17 cellular contexts compared by ENCODE assay signal in genomic region chr3:57794501-57794900, GRCh38.
"Had no signal": no experiment of that assay in that cellular context is flagged by ENCODE, and none has a peak within 500 bp of the region (broad histone marks: within the 10 kb centered on the region; RNA-seq: fewer than 3 reads in every experiment).

No MANE protein-coding gene starts in this region.

- H3K9me3 Mint-ChIP-seq: activated B cell treated with CpG ODN at 0.5 μM for 24 hours; activated CD4-positive, alpha-beta T cell treated with anti-CD3 and anti-CD28 coated beads, Interleukin-2, amount 10 ng/mL, durations not matched to agents 7 days and 5 days; activated naive CD4-positive, alpha-beta T cell treated with anti-CD3 and anti-CD28 coated beads, Interleukin-2, amount 50 U/mL, for 72 hours; natural killer cell had no signal

- H3K27ac Mint-ChIP-seq: activated CD4-positive, alpha-beta T cell treated with anti-CD3 and anti-CD28 coated beads, Interleukin-2, amount 10 ng/mL, durations not matched to agents 7 days and 5 days; activated naive CD4-positive, alpha-beta T cell treated with anti-CD3 and anti-CD28 coated beads, Interleukin-2, amount 50 U/mL, for 72 hours had no signal

- H3K4me3 Mint-ChIP-seq: activated B cell treated with CpG ODN at 0.5 μM for 24 hours; activated CD4-positive, alpha-beta T cell treated with anti-CD3 and anti-CD28 coated beads, Interleukin-2, amount 10 ng/mL, durations not matched to agents 7 days and 5 days; natural killer cell had no signal

- H3K9me3 ChIP-seq: esophagus squamous epithelium, heart left ventricle, psoas muscle, right lobe of liver, upper lobe of right lung had no signal

- FAIRE-seq: colon, islet of Langerhans had no signal

- ATAC-seq: natural killer cell, psoas muscle, right lobe of liver, upper lobe of right lung had no signal

- DNase-seq: activated B cell treated with CpG ODN at 0.5 μM for 24 hours; activated CD4-positive, alpha-beta T cell treated with anti-CD3 and anti-CD28 coated beads, Interleukin-2, amount 10 ng/mL, durations not matched to agents 7 days and 5 days; activated effector memory CD4-positive, alpha-beta T cell treated with Interleukin-2 at 50 U/mL for 16 hours; anterior cingulate cortex; esophagus squamous epithelium; foreskin melanocyte; heart left ventricle; natural killer cell; occipital lobe; psoas muscle; right lobe of liver; stimulated activated CD4-positive, alpha-beta T cell treated with anti-CD3 and anti-CD28 coated beads, Interleukin-12 subunit alpha, Interleukin-12 subunit beta, amount 100 ng/mL, for 4 hours; stimulated activated naive CD4-positive, alpha-beta T cell; upper lobe of right lung had no signal

- H3K36me3 Mint-ChIP-seq: activated naive CD4-positive, alpha-beta T cell treated with anti-CD3 and anti-CD28 coated beads, Interleukin-2, amount 50 U/mL, for 72 hours; natural killer cell had no signal

- H3K27me3 Mint-ChIP-seq: activated B cell treated with CpG ODN at 0.5 μM for 24 hours; activated CD4-positive, alpha-beta T cell treated with anti-CD3 and anti-CD28 coated beads, Interleukin-2, amount 10 ng/mL, durations not matched to agents 7 days and 5 days had no signal

- H3K27me3 ChIP-seq: esophagus squamous epithelium, heart left ventricle, right lobe of liver, upper lobe of right lung had no signal

- H3K27ac ChIP-seq: esophagus squamous epithelium, heart left ventricle, psoas muscle, right lobe of liver, upper lobe of right lung had no signal

- H3K4me3 ChIP-seq: esophagus squamous epithelium, heart left ventricle, psoas muscle, right lobe of liver, upper lobe of right lung had no signal

- H3K36me3 ChIP-seq: esophagus squamous epithelium, heart left ventricle, right lobe of liver, upper lobe of right lung had no signal
